In the genomic region with DNA sequence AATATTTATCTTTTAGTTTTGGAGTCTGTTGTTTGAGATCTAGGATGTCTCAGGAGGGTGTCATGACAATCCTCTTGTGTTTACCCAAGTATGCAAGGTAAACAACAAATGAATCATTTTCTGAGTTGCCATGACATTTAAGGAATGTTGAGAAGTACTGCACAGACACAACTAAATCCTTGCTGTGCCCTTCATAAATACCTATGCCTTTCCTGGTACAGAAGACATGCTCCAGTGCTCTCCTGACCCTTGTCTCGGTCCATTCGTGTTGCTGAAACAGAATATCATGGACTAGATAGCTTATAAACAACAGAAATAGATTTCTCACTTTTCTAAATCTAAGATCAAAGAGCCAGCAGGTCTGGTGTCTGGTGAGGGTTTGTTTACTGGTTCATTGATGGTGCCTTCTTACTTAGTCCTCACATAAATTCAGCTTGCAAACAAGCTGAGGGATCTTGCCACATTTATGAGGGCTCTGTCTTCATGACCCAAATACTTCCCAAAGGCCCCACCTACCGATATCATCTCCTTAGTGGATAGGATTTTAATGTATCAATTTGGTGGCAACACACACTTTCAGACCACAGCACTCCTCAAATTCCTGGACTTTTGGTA, we compare ENCODE assay signal across 1 cellular context.
TF ChIP-seq lines count a peak whose summit lies in the region.

No MANE protein-coding gene starts in this region.

TF ChIP-seq in SK-N-SH treated with all-trans-retinoic acid at 6 μM for 48 hours, 23 proteins besides CTCF, POLR2A, EP300 and RAD21 (continued from another document):
- TF ChIP-seq, protein P1, sequence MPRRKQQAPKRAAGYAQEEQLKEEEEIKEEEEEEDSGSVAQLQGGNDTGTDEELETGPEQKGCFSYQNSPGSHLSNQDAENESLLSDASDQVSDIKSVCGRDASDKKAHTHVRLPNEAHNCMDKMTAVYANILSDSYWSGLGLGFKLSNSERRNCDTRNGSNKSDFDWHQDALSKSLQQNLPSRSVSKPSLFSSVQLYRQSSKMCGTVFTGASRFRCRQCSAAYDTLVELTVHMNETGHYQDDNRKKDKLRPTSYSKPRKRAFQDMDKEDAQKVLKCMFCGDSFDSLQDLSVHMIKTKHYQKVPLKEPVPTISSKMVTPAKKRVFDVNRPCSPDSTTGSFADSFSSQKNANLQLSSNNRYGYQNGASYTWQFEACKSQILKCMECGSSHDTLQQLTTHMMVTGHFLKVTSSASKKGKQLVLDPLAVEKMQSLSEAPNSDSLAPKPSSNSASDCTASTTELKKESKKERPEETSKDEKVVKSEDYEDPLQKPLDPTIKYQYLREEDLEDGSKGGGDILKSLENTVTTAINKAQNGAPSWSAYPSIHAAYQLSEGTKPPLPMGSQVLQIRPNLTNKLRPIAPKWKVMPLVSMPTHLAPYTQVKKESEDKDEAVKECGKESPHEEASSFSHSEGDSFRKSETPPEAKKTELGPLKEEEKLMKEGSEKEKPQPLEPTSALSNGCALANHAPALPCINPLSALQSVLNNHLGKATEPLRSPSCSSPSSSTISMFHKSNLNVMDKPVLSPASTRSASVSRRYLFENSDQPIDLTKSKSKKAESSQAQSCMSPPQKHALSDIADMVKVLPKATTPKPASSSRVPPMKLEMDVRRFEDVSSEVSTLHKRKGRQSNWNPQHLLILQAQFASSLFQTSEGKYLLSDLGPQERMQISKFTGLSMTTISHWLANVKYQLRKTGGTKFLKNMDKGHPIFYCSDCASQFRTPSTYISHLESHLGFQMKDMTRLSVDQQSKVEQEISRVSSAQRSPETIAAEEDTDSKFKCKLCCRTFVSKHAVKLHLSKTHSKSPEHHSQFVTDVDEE (CRISPR knock-in tag; IDR thresholded peaks at IDR 0.05): no peak
- TF ChIP-seq ZC3H10 (CRISPR knock-in tag; IDR thresholded peaks at IDR 0.05): no peak
- no peak for TF ChIP-seq BACH2 (CRISPR knock-in tag; IDR thresholded peaks at IDR 0.05; ENCODE audit: borderline replicate concordance)
- no peak for TF ChIP-seq ISL1 (CRISPR knock-in tag; IDR thresholded peaks at IDR 0.05)
- no peak for TF ChIP-seq OSR1 (CRISPR knock-in tag; IDR thresholded peaks at IDR 0.05)
- TF ChIP-seq, protein P2, sequence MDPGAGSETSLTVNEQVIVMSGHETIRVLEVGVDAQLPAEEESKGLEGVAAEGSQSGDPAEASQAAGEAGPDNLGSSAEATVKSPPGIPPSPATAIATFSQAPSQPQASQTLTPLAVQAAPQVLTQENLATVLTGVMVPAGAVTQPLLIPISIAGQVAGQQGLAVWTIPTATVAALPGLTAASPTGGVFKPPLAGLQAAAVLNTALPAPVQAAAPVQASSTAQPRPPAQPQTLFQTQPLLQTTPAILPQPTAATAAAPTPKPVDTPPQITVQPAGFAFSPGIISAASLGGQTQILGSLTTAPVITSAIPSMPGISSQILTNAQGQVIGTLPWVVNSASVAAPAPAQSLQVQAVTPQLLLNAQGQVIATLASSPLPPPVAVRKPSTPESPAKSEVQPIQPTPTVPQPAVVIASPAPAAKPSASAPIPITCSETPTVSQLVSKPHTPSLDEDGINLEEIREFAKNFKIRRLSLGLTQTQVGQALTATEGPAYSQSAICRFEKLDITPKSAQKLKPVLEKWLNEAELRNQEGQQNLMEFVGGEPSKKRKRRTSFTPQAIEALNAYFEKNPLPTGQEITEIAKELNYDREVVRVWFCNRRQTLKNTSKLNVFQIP (CRISPR knock-in tag; IDR thresholded peaks at IDR 0.05; ENCODE audit: borderline replicate concordance, low read depth): no peak
- no peak for TF ChIP-seq ZNF8 (CRISPR knock-in tag; IDR thresholded peaks at IDR 0.05)
- TF ChIP-seq GLIS3 (CRISPR knock-in tag; IDR thresholded peaks at IDR 0.05): no peak
- no peak for TF ChIP-seq SNAI2 (CRISPR knock-in tag; IDR thresholded peaks at IDR 0.05)
- TF ChIP-seq ZNF565 (CRISPR knock-in tag; conservative IDR thresholded peaks at IDR 0.05; ENCODE audit: low read depth): no peak
- TF ChIP-seq, protein P3, sequence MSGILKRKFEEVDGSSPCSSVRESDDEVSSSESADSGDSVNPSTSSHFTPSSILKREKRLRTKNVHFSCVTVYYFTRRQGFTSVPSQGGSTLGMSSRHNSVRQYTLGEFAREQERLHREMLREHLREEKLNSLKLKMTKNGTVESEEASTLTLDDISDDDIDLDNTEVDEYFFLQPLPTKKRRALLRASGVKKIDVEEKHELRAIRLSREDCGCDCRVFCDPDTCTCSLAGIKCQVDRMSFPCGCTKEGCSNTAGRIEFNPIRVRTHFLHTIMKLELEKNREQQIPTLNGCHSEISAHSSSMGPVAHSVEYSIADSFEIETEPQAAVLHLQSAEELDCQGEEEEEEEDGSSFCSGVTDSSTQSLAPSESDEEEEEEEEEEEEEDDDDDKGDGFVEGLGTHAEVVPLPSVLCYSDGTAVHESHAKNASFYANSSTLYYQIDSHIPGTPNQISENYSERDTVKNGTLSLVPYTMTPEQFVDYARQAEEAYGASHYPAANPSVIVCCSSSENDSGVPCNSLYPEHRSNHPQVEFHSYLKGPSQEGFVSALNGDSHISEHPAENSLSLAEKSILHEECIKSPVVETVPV (CRISPR knock-in tag; IDR thresholded peaks at IDR 0.05): no peak
- no peak for TF ChIP-seq ZFP3 (CRISPR knock-in tag; IDR thresholded peaks at IDR 0.05)
- TF ChIP-seq ZFP30 (CRISPR knock-in tag; IDR thresholded peaks at IDR 0.05): no peak
- TF ChIP-seq ZNF70 (CRISPR knock-in tag; IDR thresholded peaks at IDR 0.05): no peak
- TF ChIP-seq ESRRG (CRISPR knock-in tag; IDR thresholded peaks at IDR 0.05): no peak
TF ChIP-seq in SK-N-SH treated with all-trans-retinoic acid at 6 μM for 48 hours: peak in this region for 0.
